23 cellular contexts compared by ENCODE assay signal in genomic region chr3:69563968-69564367, GRCh38.
"Had no signal": no experiment of that assay in that cellular context is flagged by ENCODE, and none has a peak within 500 bp of the region (broad histone marks: within the 10 kb centered on the region; RNA-seq: fewer than 3 reads in every experiment).

No MANE protein-coding gene starts in this region.

- H3K4me3 Mint-ChIP-seq: dendritic cell treated with granulocyte-macrophage colony-stimulating factor and Interleukin-4, amounts not matched to agents 40 ng/mL and 50 ng/mL, for 4 days; effector memory CD8-positive, alpha-beta T cell; endodermal cell; memory B cell had no signal

- H3K4me3 ChIP-seq: colonic mucosa, esophagus squamous epithelium, gastrocnemius medialis, heart right ventricle, left lung, lower lobe of right lung had no signal

- H3K27ac Mint-ChIP-seq: dendritic cell treated with granulocyte-macrophage colony-stimulating factor and Interleukin-4, amounts not matched to agents 40 ng/mL and 50 ng/mL, for 4 days; effector memory CD8-positive, alpha-beta T cell; endodermal cell; memory B cell had no signal

- H3K4me1 Mint-ChIP-seq: endodermal cell, memory B cell had no signal

- H3K4me1 ChIP-seq: colonic mucosa had no signal

- ATAC-seq: effector memory CD8-positive, alpha-beta T cell; esophagus mucosa; gastrocnemius medialis; left cardiac atrium; left lung; left ventricle myocardium superior; lower lobe of right lung had no signal

- H3K9me3 Mint-ChIP-seq: dendritic cell treated with granulocyte-macrophage colony-stimulating factor and Interleukin-4, amounts not matched to agents 40 ng/mL and 50 ng/mL, for 4 days; endodermal cell had no signal

- H3K9me3 ChIP-seq: colonic mucosa, esophagus squamous epithelium, gastrocnemius medialis, heart right ventricle, left lung, lower lobe of right lung had no signal

- H3K36me3 ChIP-seq: colonic mucosa, esophagus squamous epithelium, gastrocnemius medialis, heart right ventricle, left lung, lower lobe of right lung had no signal

- DNase-seq: colonic mucosa; cortex of kidney; effector CD8-positive, alpha-beta T cell; effector memory CD8-positive, alpha-beta T cell; endodermal cell; erythroblast; esophagus squamous epithelium; foreskin fibroblast; foreskin melanocyte; gastrocnemius medialis; glutamatergic neuron; head of caudate nucleus; heart right ventricle; hippocampal formation; left cardiac atrium; left lung; left ventricle myocardium superior; lower lobe of right lung; mesendoderm; midbrain had no signal

- H3K36me3 Mint-ChIP-seq: memory B cell had no signal

- H3K27me3 ChIP-seq: colonic mucosa, esophagus squamous epithelium, gastrocnemius medialis, heart right ventricle, left lung had no signal
